In the genomic region with DNA sequence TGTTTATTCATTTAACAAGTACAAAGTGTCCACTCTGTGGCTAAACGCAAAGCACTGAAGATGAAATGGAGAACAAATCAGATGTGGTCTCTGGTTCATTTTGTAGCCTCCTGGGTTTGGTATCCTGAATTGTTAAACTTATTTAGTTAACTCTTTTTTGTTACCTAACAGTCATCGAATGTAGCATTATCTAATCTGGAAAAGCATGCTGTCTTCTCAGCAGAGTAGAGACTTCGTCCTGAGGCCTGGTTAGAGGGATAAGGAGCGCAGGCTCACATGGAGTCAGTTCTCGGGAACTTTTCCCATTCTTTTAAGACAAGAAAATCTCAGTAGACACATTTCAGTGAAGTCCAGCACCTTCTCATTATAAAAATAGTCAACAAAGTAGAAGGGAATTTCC, we compare ENCODE assay signal across 1 cellular context.
A peak's percentile ranks its signal among the peaks of the same experiment; 100 is the strongest.
TF ChIP-seq lines count a peak whose summit lies in the region.

No MANE protein-coding gene starts in this region.

TF ChIP-seq in K562, 482 proteins besides CTCF, POLR2A, EP300 and RAD21 (continued from another document and continues in another):
- TF ChIP-seq, protein P1, sequence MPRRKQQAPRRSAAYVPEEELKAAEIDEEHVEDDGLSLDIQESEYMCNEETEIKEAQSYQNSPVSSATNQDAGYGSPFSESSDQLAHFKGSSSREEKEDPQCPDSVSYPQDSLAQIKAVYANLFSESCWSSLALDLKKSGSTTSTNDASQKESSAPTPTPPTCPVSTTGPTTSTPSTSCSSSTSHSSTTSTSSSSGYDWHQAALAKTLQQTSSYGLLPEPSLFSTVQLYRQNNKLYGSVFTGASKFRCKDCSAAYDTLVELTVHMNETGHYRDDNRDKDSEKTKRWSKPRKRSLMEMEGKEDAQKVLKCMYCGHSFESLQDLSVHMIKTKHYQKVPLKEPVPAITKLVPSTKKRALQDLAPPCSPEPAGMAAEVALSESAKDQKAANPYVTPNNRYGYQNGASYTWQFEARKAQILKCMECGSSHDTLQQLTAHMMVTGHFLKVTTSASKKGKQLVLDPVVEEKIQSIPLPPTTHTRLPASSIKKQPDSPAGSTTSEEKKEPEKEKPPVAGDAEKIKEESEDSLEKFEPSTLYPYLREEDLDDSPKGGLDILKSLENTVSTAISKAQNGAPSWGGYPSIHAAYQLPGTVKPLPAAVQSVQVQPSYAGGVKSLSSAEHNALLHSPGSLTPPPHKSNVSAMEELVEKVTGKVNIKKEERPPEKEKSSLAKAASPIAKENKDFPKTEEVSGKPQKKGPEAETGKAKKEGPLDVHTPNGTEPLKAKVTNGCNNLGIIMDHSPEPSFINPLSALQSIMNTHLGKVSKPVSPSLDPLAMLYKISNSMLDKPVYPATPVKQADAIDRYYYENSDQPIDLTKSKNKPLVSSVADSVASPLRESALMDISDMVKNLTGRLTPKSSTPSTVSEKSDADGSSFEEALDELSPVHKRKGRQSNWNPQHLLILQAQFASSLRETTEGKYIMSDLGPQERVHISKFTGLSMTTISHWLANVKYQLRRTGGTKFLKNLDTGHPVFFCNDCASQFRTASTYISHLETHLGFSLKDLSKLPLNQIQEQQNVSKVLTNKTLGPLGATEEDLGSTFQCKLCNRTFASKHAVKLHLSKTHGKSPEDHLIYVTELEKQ (CRISPR knock-in tag; IDR thresholded peaks at IDR 0.05) = no peak
- TF ChIP-seq RNF2 (IDR thresholded peaks at IDR 0.05) (no peak), ZNF318 (IDR thresholded peaks at IDR 0.05; ENCODE audit: borderline replicate concordance in 1 of 2, low read depth in 1 of 2) (0 out of 4 replicates have a peak, but pooled peaks of 1 of the 2 experiments have one; percentile 60), SMARCC2 (IDR thresholded peaks at IDR 0.05; ENCODE audit: low read depth) (peak; percentile 71; the same call in 1 of the 2 replicates), TEAD4 (IDR thresholded peaks at IDR 0.05; ENCODE audit: low read length) (peak; percentile 89), TEAD4 (CRISPR knock-in tag; IDR thresholded peaks at IDR 0.05; ENCODE audit: borderline replicate concordance) (no peak), KAT7 (CRISPR knock-in tag; IDR thresholded peaks at IDR 0.05; ENCODE audit: borderline replicate concordance) (no peak), ZNF224 (CRISPR knock-in tag; IDR thresholded peaks at IDR 0.05) (no peak), NFXL1 (CRISPR knock-in tag; IDR thresholded peaks at IDR 0.05) (no peak), FOSL1 (tag; conservative IDR thresholded peaks at IDR 0.05) (peak; percentile 41; the same call in 1 of the 2 replicates), IFI16 (CRISPR knock-in tag; IDR thresholded peaks at IDR 0.05) (no peak), NEUROD1 (IDR thresholded peaks at IDR 0.05; ENCODE audit: borderline replicate concordance, low read depth, low read length, partially characterized antibody) (no peak), ARID3A (IDR thresholded peaks at IDR 0.05; ENCODE audit: borderline replicate concordance, low read depth, low read length) (no peak), ZMIZ1 (IDR thresholded peaks at IDR 0.05; ENCODE audit: low read depth in 2 of 2, low read length in 2 of 2) (0 out of 4 replicates have a peak, but pooled peaks of 1 of the 2 experiments have one; percentile 57), NCOA2 (IDR thresholded peaks at IDR 0.05; ENCODE audit: partially characterized antibody in 2 of 2) (no peak), ID3 (CRISPR knock-in tag; IDR thresholded peaks at IDR 0.05) (no peak), ID3 (tag; IDR thresholded peaks at IDR 0.05) (no peak), KDM4B (IDR thresholded peaks at IDR 0.05; ENCODE audit: borderline replicate concordance in 2 of 2, low read depth in 1 of 2) (no peak), NCOR1 (IDR thresholded peaks at IDR 0.05) (peak; percentile 86), ZNF511 (CRISPR knock-in tag; IDR thresholded peaks at IDR 0.05) (no peak), HDAC3 (IDR thresholded peaks at IDR 0.05; ENCODE audit: borderline replicate concordance, partially characterized antibody) (peak; percentile 58), PCBP2 (IDR thresholded peaks at IDR 0.05; ENCODE audit: low read depth, low read length, poor library complexity, severe bottlenecking) (no peak), NR4A1 (CRISPR knock-in tag; IDR thresholded peaks at IDR 0.05) (no peak), NR4A1 (tag; IDR thresholded peaks at IDR 0.05) (0 out of 2 replicates have a peak, but pooled peaks have one; percentile 45)
- TF ChIP-seq, protein P2, sequence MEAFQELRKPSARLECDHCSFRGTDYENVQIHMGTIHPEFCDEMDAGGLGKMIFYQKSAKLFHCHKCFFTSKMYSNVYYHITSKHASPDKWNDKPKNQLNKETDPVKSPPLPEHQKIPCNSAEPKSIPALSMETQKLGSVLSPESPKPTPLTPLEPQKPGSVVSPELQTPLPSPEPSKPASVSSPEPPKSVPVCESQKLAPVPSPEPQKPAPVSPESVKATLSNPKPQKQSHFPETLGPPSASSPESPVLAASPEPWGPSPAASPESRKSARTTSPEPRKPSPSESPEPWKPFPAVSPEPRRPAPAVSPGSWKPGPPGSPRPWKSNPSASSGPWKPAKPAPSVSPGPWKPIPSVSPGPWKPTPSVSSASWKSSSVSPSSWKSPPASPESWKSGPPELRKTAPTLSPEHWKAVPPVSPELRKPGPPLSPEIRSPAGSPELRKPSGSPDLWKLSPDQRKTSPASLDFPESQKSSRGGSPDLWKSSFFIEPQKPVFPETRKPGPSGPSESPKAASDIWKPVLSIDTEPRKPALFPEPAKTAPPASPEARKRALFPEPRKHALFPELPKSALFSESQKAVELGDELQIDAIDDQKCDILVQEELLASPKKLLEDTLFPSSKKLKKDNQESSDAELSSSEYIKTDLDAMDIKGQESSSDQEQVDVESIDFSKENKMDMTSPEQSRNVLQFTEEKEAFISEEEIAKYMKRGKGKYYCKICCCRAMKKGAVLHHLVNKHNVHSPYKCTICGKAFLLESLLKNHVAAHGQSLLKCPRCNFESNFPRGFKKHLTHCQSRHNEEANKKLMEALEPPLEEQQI (IDR thresholded peaks at IDR 0.05) = no peak
- TF ChIP-seq, protein P3, sequence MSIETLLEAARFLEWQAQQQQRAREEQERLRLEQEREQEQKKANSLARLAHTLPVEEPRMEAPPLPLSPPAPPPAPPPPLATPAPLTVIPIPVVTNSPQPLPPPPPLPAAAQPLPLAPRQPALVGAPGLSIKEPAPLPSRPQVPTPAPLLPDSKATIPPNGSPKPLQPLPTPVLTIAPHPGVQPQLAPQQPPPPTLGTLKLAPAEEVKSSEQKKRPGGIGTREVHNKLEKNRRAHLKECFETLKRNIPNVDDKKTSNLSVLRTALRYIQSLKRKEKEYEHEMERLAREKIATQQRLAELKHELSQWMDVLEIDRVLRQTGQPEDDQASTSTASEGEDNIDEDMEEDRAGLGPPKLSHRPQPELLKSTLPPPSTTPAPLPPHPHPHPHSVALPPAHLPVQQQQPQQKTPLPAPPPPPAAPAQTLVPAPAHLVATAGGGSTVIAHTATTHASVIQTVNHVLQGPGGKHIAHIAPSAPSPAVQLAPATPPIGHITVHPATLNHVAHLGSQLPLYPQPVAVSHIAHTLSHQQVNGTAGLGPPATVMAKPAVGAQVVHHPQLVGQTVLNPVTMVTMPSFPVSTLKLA (conservative IDR thresholded peaks at IDR 0.05) = peak in 1 of 2 experiments; percentile 63; a peak in 3 of 4 replicates
- TF ChIP-seq, protein P4, sequence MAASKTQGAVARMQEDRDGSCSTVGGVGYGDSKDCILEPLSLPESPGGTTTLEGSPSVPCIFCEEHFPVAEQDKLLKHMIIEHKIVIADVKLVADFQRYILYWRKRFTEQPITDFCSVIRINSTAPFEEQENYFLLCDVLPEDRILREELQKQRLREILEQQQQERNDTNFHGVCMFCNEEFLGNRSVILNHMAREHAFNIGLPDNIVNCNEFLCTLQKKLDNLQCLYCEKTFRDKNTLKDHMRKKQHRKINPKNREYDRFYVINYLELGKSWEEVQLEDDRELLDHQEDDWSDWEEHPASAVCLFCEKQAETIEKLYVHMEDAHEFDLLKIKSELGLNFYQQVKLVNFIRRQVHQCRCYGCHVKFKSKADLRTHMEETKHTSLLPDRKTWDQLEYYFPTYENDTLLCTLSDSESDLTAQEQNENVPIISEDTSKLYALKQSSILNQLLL (CRISPR knock-in tag; IDR thresholded peaks at IDR 0.05; ENCODE audit: borderline replicate concordance) = no peak
